In the genomic region with DNA sequence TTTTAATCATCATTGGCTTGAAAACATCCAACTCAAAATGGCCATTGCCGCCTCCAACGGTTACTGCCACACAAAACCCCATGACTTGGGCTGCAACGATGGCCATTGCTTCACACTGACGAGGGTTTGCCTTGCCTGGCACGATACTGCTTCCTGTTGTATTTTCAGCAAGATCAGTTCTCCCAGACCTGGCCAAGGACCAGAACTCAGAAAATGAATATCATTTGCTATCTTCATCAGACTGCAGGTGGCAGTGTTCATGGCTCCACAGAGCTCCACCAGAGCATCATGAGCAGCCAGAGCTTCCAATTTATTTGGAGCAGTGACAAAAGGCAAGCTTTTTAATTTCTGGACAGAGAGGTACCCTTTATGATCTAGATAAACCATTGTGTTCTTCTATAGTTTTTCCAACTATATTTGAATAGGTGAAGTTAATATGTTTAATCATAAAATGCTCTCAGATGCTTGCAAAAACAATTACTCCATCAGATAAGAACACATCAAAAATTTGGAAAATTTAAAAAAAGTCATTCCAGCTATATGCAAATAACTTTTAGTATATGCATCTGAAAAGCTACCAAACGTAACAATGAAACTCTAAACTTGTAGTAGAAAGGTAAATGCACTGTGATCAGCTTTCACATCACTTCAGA, we compare ENCODE assay signal across 8 cellular contexts. TPM values are rescaled to one million over a fixed set of nuclear protein-coding genes. Genes with fewer than 3 reads are reported as not detected.
DNase-seq lines count a peak whose midpoint lies in the region; TF ChIP-seq lines count a peak whose summit lies in the region.

No MANE protein-coding gene starts in this region.

- no peaks in the 10 kb centered on the region for H3K9me3 ChIP-seq in HEK293 (ENCODE audit: control insufficient read depth, insufficient read depth, low read depth, low read length)

- peaks cover 3 to 25% of the 10 kb centered on the region in 2 experiments for H3K36me3 ChIP-seq in HEK293 (ENCODE audit: control insufficient read depth in 2 of 2, insufficient read depth in 1 of 2, low read length in 2 of 2)

- no peaks in the 10 kb centered on the region; the same call in 1 of the 2 replicates for H3K4me1 ChIP-seq in HEK293 (ENCODE audit: control insufficient read depth, insufficient read depth, low read length)

- no peak overlapping the region for H3K27ac ChIP-seq in HEK293 (ENCODE audit: extremely low read depth, low read depth, low read length)

- TF ChIP-seq CTCF in HEK293 (tag by site-specific recombination; IDR thresholded peaks at IDR 0.05) (peak; percentile 55), epithelial cell of esophagus (IDR thresholded peaks at IDR 0.05; ENCODE audit: insufficient read depth, low read depth, low read length, missing control alignments) (peak; percentile 80)

- peak; percentile 27 for DNase-seq in stimulated activated CD4-positive, alpha-beta T cell treated with anti-CD3 and anti-CD28 coated beads, Interleukin-15, amount 100 ng/mL, for 24 hours
- DNase-seq in stimulated activated CD4-positive, alpha-beta T cell treated with anti-CD3 and anti-CD28 coated beads, Interleukin-12 subunit alpha, Interleukin-12 subunit beta, amount 100 ng/mL, for 4 hours = no peak
- DNase-seq in NCI-H1092 treated with DMSO at 0.1 percent for 48 hours (lab: John Stamatoyannopoulos, UW) (peak; percentile 81), SW480 (ENCODE audit: low spot score) (peak; percentile 35), epithelial cell of esophagus (ENCODE audit: low read depth) (peak; percentile 68), mucosa of gallbladder (ENCODE audit: low spot score) (peak; percentile 77), NK-92 (lab: John Stamatoyannopoulos, UW; ENCODE audit: unreplicated experiment) (no peak)

- POLR2A ChIA-PET in HEK293 (lab: Yijun Ruan, JAX) = interaction anchor here (1.4 kb wide), 1 partner anchor 10 kb away, joined by 5 read pairs; a partner anchor contains a TSS

- CTCF ChIA-PET in HEK293 (lab: Yijun Ruan, JAX) = interaction anchor here (0.6 to 4.2 kb wide), 19 partner anchors 9 to 1006 kb away, joined by 3 to 28 read pairs (median 4); a partner anchor contains a TSS

- no peak overlapping the region for H3K4me3 ChIP-seq in HEK293 (ENCODE audit: low read depth, low read length)
- no peak overlapping the region for H3K4me3 ChIP-seq in epithelial cell of esophagus (ENCODE audit: low read length)

TF ChIP-seq in HEK293, 187 proteins besides CTCF, POLR2A, EP300 and RAD21:
- TF ChIP-seq ZNF660 (tag by site-specific recombination; IDR thresholded peaks at IDR 0.05) (peak; percentile 25; the same call in 1 of the 2 replicates), ZNF654 (tag by site-specific recombination; IDR thresholded peaks at IDR 0.05; ENCODE audit: low read depth) (peak; percentile 44; the same call in 1 of the 2 replicates), ZNF16 (tag by site-specific recombination; IDR thresholded peaks at IDR 0.05; ENCODE audit: low read depth) (no peak)

RNA-seq across cellular contexts. Expression of a gene that starts 10.4 kb away (rescaled TPM):
- 129 TPM for total RNA-seq in mucosa of gallbladder

RNA-seq across cellular contexts. Expression of a gene that starts 13.0 kb away (rescaled TPM):
- 0.66 TPM for total RNA-seq in mucosa of gallbladder

RNA-seq across cellular contexts. Expression of a gene that starts 45.6 kb away (rescaled TPM):
- 7.0 TPM for total RNA-seq in mucosa of gallbladder

Comparison
In these comparisons a context has a peak if more than half of its experiments do, and no peak if none do; other contexts are left out.
1. DNase-seq: peak in stimulated activated CD4-positive, alpha-beta T cell treated with anti-CD3 and anti-CD28 coated beads, Interleukin-15, amount 100 ng/mL, for 24 hours (single experiment), NCI-H1092 treated with DMSO at 0.1 percent for 48 hours (single experiment), SW480 (single experiment), epithelial cell of esophagus (single experiment) and mucosa of gallbladder (single experiment); none in stimulated activated CD4-positive, alpha-beta T cell treated with anti-CD3 and anti-CD28 coated beads, Interleukin-12 subunit alpha, Interleukin-12 subunit beta, amount 100 ng/mL, for 4 hours (single experiment) and NK-92 (single experiment).